ENCODE assay signal across 9 cellular contexts in genomic region chr12:77847060-77847541, GRCh38. TPM values are rescaled to one million over a fixed set of nuclear protein-coding genes. Genes with fewer than 3 reads are reported as not detected.
DNase-seq lines count a peak whose midpoint lies in the region; ATAC-seq, FAIRE-seq and TF ChIP-seq lines count a peak whose summit lies in the region.
"Had no signal": no experiment of that assay in that cellular context is flagged by ENCODE, and none has a peak within 500 bp of the region (broad histone marks: within the 10 kb centered on the region; RNA-seq: fewer than 3 reads in every experiment).

No MANE protein-coding gene starts in this region.

- H3K4me3 ChIP-seq in brain microvascular endothelial cell (ENCODE audit: low read depth, low read length) (no peak overlapping the region), colonic mucosa (no peak overlapping the region)

- DNase-seq in NCI-H510A treated with DMSO at 0.1 percent for 48 hours (lab: John Stamatoyannopoulos, UW) (peak; percentile 28), NCI-H510A (lab: John Stamatoyannopoulos, UW) (no peak), brain microvascular endothelial cell (no peak), urothelium cell line (ENCODE audit: low spot score) (peak; percentile 29), colonic mucosa (no peak), HEK293T (ENCODE audit: extremely low spot score) (no peak), NCI-H774 (lab: John Stamatoyannopoulos, UW) (no peak)
- DNase-seq: naive B cell had no signal

- H3K27ac ChIP-seq in brain microvascular endothelial cell (peak overlapping the region; percentile 77), colonic mucosa (no peak overlapping the region)

- POLR2A ChIA-PET in HEK293T (lab: Yijun Ruan, JAX), result no interaction called here

- H3K9ac ChIP-seq in colonic mucosa (ENCODE audit: low read depth in 2 of 2, low read length in 2 of 2), result no peak overlapping the region

- in situ Hi-C loops in brain microvascular endothelial cell (cut with HindIII; ENCODE audit: low pct_ligation_motif_present, low sequenced_read_pairs), result no loop called here

- no peaks in the 10 kb centered on the region for H3K27me3 ChIP-seq in brain microvascular endothelial cell (replicated peaks)
- H3K27me3 ChIP-seq in colonic mucosa, result no peaks in the 10 kb centered on the region

- no peaks in the 10 kb centered on the region for H3K9me3 ChIP-seq in colonic mucosa

- H3K36me3 ChIP-seq in brain microvascular endothelial cell (replicated peaks) (no peaks in the 10 kb centered on the region), colonic mucosa (no peaks in the 10 kb centered on the region)

- H3K4me1 ChIP-seq in colonic mucosa, result no peaks in the 10 kb centered on the region

- CTCF ChIA-PET in HEK293T (lab: Yijun Ruan, JAX), result no interaction called here

- no peak for FAIRE-seq in urothelium cell line (lab: Jason Lieb, UNC)

- peak; percentile 97 for ATAC-seq in HG03175 (IDR thresholded peaks at IDR 0.05; ENCODE audit: unreplicated experiment)

- TF ChIP-seq CTCF in brain microvascular endothelial cell (IDR thresholded peaks at IDR 0.05; ENCODE audit: low read depth, low read length, missing control alignments) (no peak), colonic mucosa (IDR thresholded peaks at IDR 0.05) (no peak)

- intact Hi-C loops in colonic mucosa (cut with DNase I), result no loop called here

TF ChIP-seq in HEK293T, 16 proteins besides CTCF, POLR2A, EP300 and RAD21:
- TF ChIP-seq FOXM1 (IDR thresholded peaks at IDR 0.05; ENCODE audit: borderline replicate concordance) (no peak), ARNT (IDR thresholded peaks at IDR 0.05) (no peak), ELF4 (IDR thresholded peaks at IDR 0.05) (no peak), HDGF (IDR thresholded peaks at IDR 0.05; ENCODE audit: borderline replicate concordance) (no peak), SUZ12 (IDR thresholded peaks at IDR 0.05) (no peak), BHLHE40 (IDR thresholded peaks at IDR 0.05; ENCODE audit: borderline replicate concordance) (no peak), SP1 (IDR thresholded peaks at IDR 0.05) (no peak), L3MBTL2 (conservative IDR thresholded peaks at IDR 0.05) (no peak), LEF1 (IDR thresholded peaks at IDR 0.05; ENCODE audit: borderline replicate concordance) (no peak), PKNOX1 (IDR thresholded peaks at IDR 0.05) (no peak), NFRKB (IDR thresholded peaks at IDR 0.05) (no peak)

RNA-seq across cellular contexts. Expression of gene NAV3, which starts 16.4 kb away (rescaled TPM):
- total RNA-seq in colonic mucosa, result 1 to 10 TPM in 1 of 2 donors, under 1 TPM in 1; 0.72 to 1.9 TPM

Comparison
In these comparisons a context has a peak if more than half of its experiments do, and no peak if none do; other contexts are left out.
1. DNase-seq: peak in NCI-H510A treated with DMSO at 0.1 percent for 48 hours (single experiment) and urothelium cell line (single experiment); none in NCI-H510A (single experiment), brain microvascular endothelial cell (single experiment), colonic mucosa (single experiment), HEK293T (single experiment) and NCI-H774 (single experiment).